Comparison of ENCODE assay signal across 20 cellular contexts in genomic region chr17:50365649-50366393, GRCh38. TPM values are rescaled to one million over a fixed set of nuclear protein-coding genes. Genes with fewer than 3 reads are reported as not detected.
A peak's percentile ranks its signal among the peaks of the same experiment; 100 is the strongest.
DNase-seq lines count a peak whose midpoint lies in the region; ATAC-seq, FAIRE-seq and TF ChIP-seq lines count a peak whose summit lies in the region.
"Had no signal": no experiment of that assay in that cellular context is flagged by ENCODE, and none has a peak within 500 bp of the region (broad histone marks: within the 10 kb centered on the region; RNA-seq: fewer than 3 reads in every experiment).

No MANE protein-coding gene starts in this region.

- H3K4me1 ChIP-seq in HepG2 (ENCODE audit: insufficient read depth, low read length) = peaks cover 37% of the 10 kb centered on the region
- peaks cover 6 to 28% (median 12%) of the 10 kb centered on the region in 6 donors for H3K4me1 ChIP-seq in spleen
- peaks cover 13% of the 10 kb centered on the region for H3K4me1 ChIP-seq in smooth muscle cell (ENCODE audit: low read depth)
- H3K4me1 ChIP-seq: HAP-1, SJCRH30 had no signal

- H3K27ac ChIP-seq in RWPE1 (peak overlapping the region; percentile 35), HepG2 (ENCODE audit: extremely low read length, insufficient read depth, low read length) (no peak overlapping the region), spleen (no peak overlapping the region), smooth muscle cell (ENCODE audit: low read depth) (no peak overlapping the region)
- H3K27ac ChIP-seq: A549, SJCRH30 had no signal

- DNase-seq in activated naive CD4-positive, alpha-beta T cell treated with anti-CD3 and anti-CD28 coated beads, Interleukin-2, amount 50 U/mL, for 72 hours (ENCODE audit: low spot score in 2 of 2) = no peak
- DNase-seq in activated naive CD4-positive, alpha-beta T cell treated with anti-CD3 and anti-CD28 coated beads, Interleukin-2, amount 50 U/mL, for 16 hours = no peak
- DNase-seq in RWPE1 (ENCODE audit: low spot score) = no peak
- DNase-seq in HepG2 (ENCODE audit: low spot score) = no peak
- peak; percentile 66 for DNase-seq in spleen
- no peak for DNase-seq in kidney glomerular epithelial cell (lab: John Stamatoyannopoulos, UW)
- DNase-seq in smooth muscle cell (lab: John Stamatoyannopoulos, UW; ENCODE audit: unreplicated experiment) = no peak
- DNase-seq in NCI-H774 (lab: John Stamatoyannopoulos, UW) = no peak
- DNase-seq: DMS153, EL, Karpas-422, MG63, NCI-H1092 treated with DMSO at 0.1 percent for 48 hours, NCI-H2081 treated with DMSO at 0.1 percent for 48 hours, NCI-H226, NCI-H526, SJCRH30 had no signal

- no peak for FAIRE-seq in HepG2 (lab: Jason Lieb, UNC)
- FAIRE-seq: A549 had no signal

- H3F3A ChIP-seq in smooth muscle cell (ENCODE audit: low read depth) = peaks cover 9% of the 10 kb centered on the region

- H3K27me3 ChIP-seq in HepG2 (ENCODE audit: control insufficient read depth in 1 of 2, insufficient read depth in 2 of 2, low read length in 2 of 2) (no peaks in the 10 kb centered on the region), spleen (replicated peaks in 1 of 7) (no peaks in the 10 kb centered on the region), smooth muscle cell (ENCODE audit: low read depth) (no peaks in the 10 kb centered on the region)
- H3K27me3 ChIP-seq: MG63, SJCRH30 had no signal

- H4K20me1 ChIP-seq in HepG2 (ENCODE audit: insufficient read depth, low read length) (no peaks in the 10 kb centered on the region), smooth muscle cell (ENCODE audit: low read depth) (no peaks in the 10 kb centered on the region)

- TF ChIP-seq POLR2A in HepG2 (IDR thresholded peaks at IDR 0.05; ENCODE audit: insufficient read depth in 1 of 2, low read depth in 2 of 2, low read length in 2 of 2) (no peak), spleen (IDR thresholded peaks at IDR 0.05) (no peak)

- CTCF ChIA-PET in RWPE1 (lab: Yijun Ruan, JAX) = interaction anchor here (1.1 to 2.1 kb wide), 2 partner anchors 31 to 114 kb away, joined by 5 to 10 read pairs; partner anchors contain the start of gene LRRC59
- CTCF ChIA-PET in HepG2 (lab: Yijun Ruan, JAX; ENCODE audit: low intra/inter-chr PET ratio, low total read pairs) = no interaction called here

- ATAC-seq in activated naive CD4-positive, alpha-beta T cell treated with anti-CD3 and anti-CD28 coated beads, Interleukin-2, amount 50 U/mL, for 72 hours = no peak
- no peak for ATAC-seq in HepG2
- ATAC-seq: A549 had no signal

- H3K36me3 ChIP-seq in HepG2 (replicated peaks in 1 of 2; ENCODE audit: control insufficient read depth in 1 of 2, insufficient read depth in 2 of 2, low read length in 2 of 2) (peaks cover 33 to 57% of the 10 kb centered on the region in 2 experiments), spleen (peaks cover 10 to 74% (median 55%) of the 10 kb centered on the region in 6 donors), smooth muscle cell (ENCODE audit: low read depth) (peaks cover 5% of the 10 kb centered on the region)

- H3K4me3 ChIP-seq in HepG2 (replicated peaks in 1 of 3; ENCODE audit: insufficient read depth in 1 of 3, low read depth in 2 of 3, low read length in 3 of 3) (no peak overlapping the region), spleen (no peak overlapping the region), smooth muscle cell (no peak overlapping the region)
- H3K4me3 ChIP-seq: A549, HAP-1, MG63, SJCRH30 had no signal

- H3K4me2 ChIP-seq in HepG2 (ENCODE audit: low read depth, low read length) = no peak overlapping the region
- no peak overlapping the region for H3K4me2 ChIP-seq in smooth muscle cell
- H3K4me2 ChIP-seq: A549 had no signal

- in situ Hi-C loops in HepG2 (cut with HindIII; ENCODE audit: extremely low pct_ligation_motif_present, low pct_unique_long_range_greater_than_20kb) = no loop called here

- H3K9me3 ChIP-seq in HepG2 (ENCODE audit: low read length) (no peaks in the 10 kb centered on the region), spleen (no peaks in the 10 kb centered on the region), smooth muscle cell (replicated peaks; ENCODE audit: low read depth) (no peaks in the 10 kb centered on the region)
- H3K9me3 ChIP-seq: A549, HAP-1, MG63, SJCRH30 had no signal

- peaks cover 13% of the 10 kb centered on the region for H3K79me2 ChIP-seq in HepG2 (ENCODE audit: insufficient read depth, low read length)
- H3K79me2 ChIP-seq in smooth muscle cell (ENCODE audit: low read depth) = peaks cover under 1% of the 10 kb centered on the region

- TF ChIP-seq RAD21 in HepG2 (CRISPR knock-in tag; IDR thresholded peaks at IDR 0.05) = no peak

- BruUV-seq in HepG2 (replicated peaks; lab: Mats Ljungman, UMichigan) = no TSS peak

- TF ChIP-seq CTCF in RWPE1 (conservative IDR thresholded peaks at IDR 0.05; ENCODE audit: low read depth) (no peak), HepG2 (CRISPR knock-in tag; IDR thresholded peaks at IDR 0.05) (no peak), spleen (IDR thresholded peaks at IDR 0.05 in 8 of 11, conservative IDR thresholded peaks at IDR 0.05 in 3 of 11) (no peak), smooth muscle cell (IDR thresholded peaks at IDR 0.05; ENCODE audit: borderline replicate concordance, insufficient read depth, poor library complexity, severe bottlenecking) (no peak)

- POLR2A ChIA-PET in RWPE1 (lab: Yijun Ruan, JAX; ENCODE audit: low non-redundant PET) (interaction anchor here (0.6 kb wide), 1 partner anchor 158 kb away, joined by 5 read pairs; no protein-coding TSS in a partner anchor), HepG2 (lab: Yijun Ruan, JAX) (interaction anchor here (2.0 kb wide), 1 partner anchor 31 kb away, joined by 12 read pairs; the partner anchor contains the start of gene LRRC59)

- intact Hi-C loops in HepG2 (cut with micrococcal nuclease; ENCODE audit: unreplicated experiment) (no loop called here), spleen (cut with DNase I; ENCODE audit: low total_unique reads) (no loop called here)

- WGBS in HepG2 (ENCODE audit: low lambda C conversion rate) = 94% methylated on average over 14 of the region's 14 CpGs
- WGBS in spleen, 5 donors = 90 to 96% (median 94%) methylated on average over 14 of the region's 14 CpGs
- 95% methylated on average over 14 of the region's 14 CpGs for WGBS in smooth muscle cell (ENCODE audit: low lambda C conversion rate)

- H2AFZ ChIP-seq in HepG2 (ENCODE audit: low read length) (no peak overlapping the region), smooth muscle cell (ENCODE audit: low read depth) (no peak overlapping the region)

- H3K36me3 Mint-ChIP-seq in activated naive CD4-positive, alpha-beta T cell treated with anti-CD3 and anti-CD28 coated beads, Interleukin-2, amount 50 U/mL, for 72 hours = peaks cover 0 to 10% of the 10 kb centered on the region in 2 donors

- H3K27ac Mint-ChIP-seq in activated naive CD4-positive, alpha-beta T cell treated with anti-CD3 and anti-CD28 coated beads, Interleukin-2, amount 50 U/mL, for 72 hours = peak overlapping the region; percentile 7 to 91
- H3K27ac Mint-ChIP-seq: CD14-positive monocyte had no signal

- no peak for TF ChIP-seq EP300 in HepG2 (IDR thresholded peaks at IDR 0.05; ENCODE audit: low read depth in 2 of 2, low read length in 2 of 2)
- TF ChIP-seq EP300 in HepG2 (CRISPR knock-in tag; IDR thresholded peaks at IDR 0.05; ENCODE audit: borderline replicate concordance) = no peak

- no peak overlapping the region for H3K9ac ChIP-seq in HepG2 (ENCODE audit: insufficient read depth, low read depth, low read length)
- no peak overlapping the region for H3K9ac ChIP-seq in smooth muscle cell (ENCODE audit: low read depth)

- H3K9me3 Mint-ChIP-seq in activated naive CD4-positive, alpha-beta T cell treated with anti-CD3 and anti-CD28 coated beads, Interleukin-2, amount 50 U/mL, for 72 hours = no peaks in the 10 kb centered on the region

RNA-seq across cellular contexts. Expression of gene MRPL27, which starts 7.2 kb away (rescaled TPM):
- total RNA-seq in activated naive CD4-positive, alpha-beta T cell treated with anti-CD3 and anti-CD28 coated beads, Interleukin-2, amount 50 U/mL, for 72 hours = 10 to 100 TPM; 63.6 to 91.4 TPM
- total RNA-seq in HepG2 (2016; rRNA removed; fragmentation: Illumina TruSeq; extraction: Trizol) (217 and 294 TPM in 2 replicates), spleen (10 to 100 TPM; 26.4 to 40.7 (median 34.0) TPM), smooth muscle cell (62.8 and 69.8 TPM in 2 replicates)
- total RNA-seq in HepG2 (2016; cell fraction: cytosol; rRNA removed; fragmentation: Illumina TruSeq; extraction: Trizol; ENCODE audit: low read depth) = 159 and 163 TPM in 2 replicates
- total RNA-seq in HepG2 (2016; cell fraction: insoluble cytoplasmic fraction; rRNA removed; fragmentation: Illumina TruSeq; extraction: Trizol) = 225 and 322 TPM in 2 replicates
- total RNA-seq in HepG2 (2016; cell fraction: membrane; rRNA removed; fragmentation: Illumina TruSeq; extraction: Trizol) = 113 and 118 TPM in 2 replicates
- total RNA-seq in HepG2 (2016; cell fraction: nucleus; rRNA removed; fragmentation: Illumina TruSeq; extraction: Trizol) = 94.1 and 102 TPM in 2 replicates
- polyA plus RNA-seq in HepG2 (2011; rRNA removed) (131 and 137 TPM in 2 replicates), spleen (100 to 1,000 TPM in 1 of 3 donors, 10 to 100 TPM in 2; 85.3 to 102 (median 92.8) TPM), smooth muscle cell (130 and 138 TPM in 2 replicates)
- 178 and 188 TPM in 2 replicates for polyA plus RNA-seq in HepG2 (2011; cell fraction: cytosol; rRNA removed)
- 65.8 and 77.3 TPM in 2 replicates for polyA plus RNA-seq in HepG2 (2011; cell fraction: nucleus; rRNA removed)
- 92.3 and 97.7 TPM in 2 replicates for polyA plus RNA-seq in HepG2 (2012)
- polyA plus RNA-seq in HepG2 (2016; cell fraction: cytosol; fragmentation: Illumina TruSeq; extraction: Trizol; ENCODE audit: low read depth) = 113 and 115 TPM in 2 replicates
- polyA plus RNA-seq in HepG2 (2016; cell fraction: insoluble cytoplasmic fraction; fragmentation: Illumina TruSeq; extraction: Trizol; ENCODE audit: low read depth) = 260 and 314 TPM in 2 replicates
- 75.9 and 83.5 TPM in 2 replicates for polyA plus RNA-seq in HepG2 (2016; cell fraction: membrane; fragmentation: Illumina TruSeq; extraction: Trizol; ENCODE audit: low read depth)
- 124 and 142 TPM in 2 replicates for polyA plus RNA-seq in HepG2 (2016; cell fraction: nucleus; fragmentation: Illumina TruSeq; extraction: Trizol; ENCODE audit: insufficient read depth, low read depth)
- 68.9 and 78.1 TPM in 2 replicates for polyA minus RNA-seq in HepG2 (2011; rRNA and poly(A)+ RNA removed; ENCODE audit: low replicate concordance)
- 21.0 and 23.5 TPM in 2 replicates for polyA minus RNA-seq in HepG2 (2011; cell fraction: cytosol; rRNA and poly(A)+ RNA removed)
- 83.2 and 89.1 TPM in 2 replicates for polyA minus RNA-seq in HepG2 (2011; cell fraction: nucleus; rRNA and poly(A)+ RNA removed)

RNA-seq across cellular contexts. Expression of gene EME1, which starts 7.2 kb away (rescaled TPM):
- 100 to 1,000 TPM in 1 of 2 donors, 10 to 100 TPM in 1; 45.9 to 101 TPM for total RNA-seq in activated naive CD4-positive, alpha-beta T cell treated with anti-CD3 and anti-CD28 coated beads, Interleukin-2, amount 50 U/mL, for 72 hours
- total RNA-seq in HepG2 (2016; rRNA removed; fragmentation: Illumina TruSeq; extraction: Trizol) (17.3 and 24.6 TPM in 2 replicates), spleen (1 to 10 TPM in 6 of 7 donors, under 1 TPM in 1; 0.66 to 3.6 (median 1.9) TPM), smooth muscle cell (4.6 and 8.2 TPM in 2 replicates)
- 6.4 and 7.4 TPM in 2 replicates for total RNA-seq in HepG2 (2016; cell fraction: cytosol; rRNA removed; fragmentation: Illumina TruSeq; extraction: Trizol; ENCODE audit: low read depth)
- total RNA-seq in HepG2 (2016; cell fraction: insoluble cytoplasmic fraction; rRNA removed; fragmentation: Illumina TruSeq; extraction: Trizol) = 17.1 and 25.6 TPM in 2 replicates
- 7.7 and 8.9 TPM in 2 replicates for total RNA-seq in HepG2 (2016; cell fraction: membrane; rRNA removed; fragmentation: Illumina TruSeq; extraction: Trizol)
- 28.4 and 31.8 TPM in 2 replicates for total RNA-seq in HepG2 (2016; cell fraction: nucleus; rRNA removed; fragmentation: Illumina TruSeq; extraction: Trizol)
- polyA plus RNA-seq in HepG2 (2011; rRNA removed) (13.4 and 20.7 TPM in 2 replicates), spleen (1 to 10 TPM; 1.1 to 3.0 (median 1.9) TPM), smooth muscle cell (9.6 and 12.9 TPM in 2 replicates)
- 4.7 and 7.1 TPM in 2 replicates for polyA plus RNA-seq in HepG2 (2011; cell fraction: cytosol; rRNA removed)
- polyA plus RNA-seq in HepG2 (2011; cell fraction: nucleus; rRNA removed) = 58.4 and 108 TPM in 2 replicates
- polyA plus RNA-seq in HepG2 (2012) = 6.6 and 17.5 TPM in 2 replicates
- 1.3 and 1.6 TPM in 2 replicates for polyA plus RNA-seq in HepG2 (2016; cell fraction: cytosol; fragmentation: Illumina TruSeq; extraction: Trizol; ENCODE audit: low read depth)
- polyA plus RNA-seq in HepG2 (2016; cell fraction: insoluble cytoplasmic fraction; fragmentation: Illumina TruSeq; extraction: Trizol; ENCODE audit: low read depth) = 13.3 and 16.0 TPM in 2 replicates
- 2.3 and 3.2 TPM in 2 replicates for polyA plus RNA-seq in HepG2 (2016; cell fraction: membrane; fragmentation: Illumina TruSeq; extraction: Trizol; ENCODE audit: low read depth)
- 65.8 and 68.9 TPM in 2 replicates for polyA plus RNA-seq in HepG2 (2016; cell fraction: nucleus; fragmentation: Illumina TruSeq; extraction: Trizol; ENCODE audit: insufficient read depth, low read depth)
- polyA minus RNA-seq in HepG2 (2011; rRNA and poly(A)+ RNA removed; ENCODE audit: low replicate concordance) = 6.9 and 17.6 TPM in 2 replicates
- 5.3 and 5.4 TPM in 2 replicates for polyA minus RNA-seq in HepG2 (2011; cell fraction: cytosol; rRNA and poly(A)+ RNA removed)
- polyA minus RNA-seq in HepG2 (2011; cell fraction: nucleus; rRNA and poly(A)+ RNA removed) = 14.9 and 18.7 TPM in 2 replicates

RNA-seq across cellular contexts. Expression of gene XYLT2, which starts 19.9 kb away (rescaled TPM):
- 10 to 100 TPM; 31.5 to 32.7 TPM for total RNA-seq in activated naive CD4-positive, alpha-beta T cell treated with anti-CD3 and anti-CD28 coated beads, Interleukin-2, amount 50 U/mL, for 72 hours
- total RNA-seq in HepG2 (2016; rRNA removed; fragmentation: Illumina TruSeq; extraction: Trizol) = 7.5 and 22.1 TPM in 2 replicates
- total RNA-seq in HepG2 (2016; cell fraction: cytosol; rRNA removed; fragmentation: Illumina TruSeq; extraction: Trizol; ENCODE audit: low read depth) = 10.5 and 11.7 TPM in 2 replicates
- total RNA-seq in HepG2 (2016; cell fraction: insoluble cytoplasmic fraction; rRNA removed; fragmentation: Illumina TruSeq; extraction: Trizol) = 6.2 and 23.3 TPM in 2 replicates
- total RNA-seq in HepG2 (2016; cell fraction: membrane; rRNA removed; fragmentation: Illumina TruSeq; extraction: Trizol) = 9.8 and 10.1 TPM in 2 replicates
- total RNA-seq in HepG2 (2016; cell fraction: nucleus; rRNA removed; fragmentation: Illumina TruSeq; extraction: Trizol) = 20.2 and 23.1 TPM in 2 replicates
- polyA plus RNA-seq in HepG2 (2011; rRNA removed) = 17.0 and 22.7 TPM in 2 replicates
- polyA plus RNA-seq in HepG2 (2011; cell fraction: cytosol; rRNA removed) = 9.6 and 15.4 TPM in 2 replicates
- polyA plus RNA-seq in HepG2 (2011; cell fraction: nucleus; rRNA removed) = 39.0 and 41.1 TPM in 2 replicates
- polyA plus RNA-seq in HepG2 (2012) = 13.3 and 17.4 TPM in 2 replicates
- polyA plus RNA-seq in HepG2 (2016; cell fraction: cytosol; fragmentation: Illumina TruSeq; extraction: Trizol; ENCODE audit: low read depth) = 1.4 and 1.5 TPM in 2 replicates
- 4.9 and 6.1 TPM in 2 replicates for polyA plus RNA-seq in HepG2 (2016; cell fraction: insoluble cytoplasmic fraction; fragmentation: Illumina TruSeq; extraction: Trizol; ENCODE audit: low read depth)
- 2.1 and 2.5 TPM in 2 replicates for polyA plus RNA-seq in HepG2 (2016; cell fraction: membrane; fragmentation: Illumina TruSeq; extraction: Trizol; ENCODE audit: low read depth)
- polyA plus RNA-seq in HepG2 (2016; cell fraction: nucleus; fragmentation: Illumina TruSeq; extraction: Trizol; ENCODE audit: insufficient read depth, low read depth) = 37.4 and 38.2 TPM in 2 replicates
- 34.0 and 72.4 TPM in 2 replicates for polyA minus RNA-seq in HepG2 (2011; rRNA and poly(A)+ RNA removed; ENCODE audit: low replicate concordance)
- 22.9 and 27.6 TPM in 2 replicates for polyA minus RNA-seq in HepG2 (2011; cell fraction: cytosol; rRNA and poly(A)+ RNA removed)
- 14.0 and 16.7 TPM in 2 replicates for polyA minus RNA-seq in HepG2 (2011; cell fraction: nucleus; rRNA and poly(A)+ RNA removed)
- 10 to 100 TPM; 17.9 to 27.3 (median 23.3) TPM for total RNA-seq in spleen
- polyA plus RNA-seq in spleen = 10 to 100 TPM; 10.0 to 19.1 (median 14.2) TPM
- total RNA-seq in smooth muscle cell = 33.2 and 34.3 TPM in 2 replicates
- polyA plus RNA-seq in smooth muscle cell = 32.3 and 41.4 TPM in 2 replicates

RNA-seq across cellular contexts. Expression of gene LRRC59, which starts 31.5 kb away (rescaled TPM):
- total RNA-seq in activated naive CD4-positive, alpha-beta T cell treated with anti-CD3 and anti-CD28 coated beads, Interleukin-2, amount 50 U/mL, for 72 hours = 10 to 100 TPM; 40.3 to 66.7 TPM
- total RNA-seq in HepG2 (2016; rRNA removed; fragmentation: Illumina TruSeq; extraction: Trizol) (222 and 239 TPM in 2 replicates), spleen (10 to 100 TPM; 38.9 to 71.3 (median 47.0) TPM), smooth muscle cell (160 and 164 TPM in 2 replicates)
- 75.0 and 83.4 TPM in 2 replicates for total RNA-seq in HepG2 (2016; cell fraction: cytosol; rRNA removed; fragmentation: Illumina TruSeq; extraction: Trizol; ENCODE audit: low read depth)
- 213 and 234 TPM in 2 replicates for total RNA-seq in HepG2 (2016; cell fraction: insoluble cytoplasmic fraction; rRNA removed; fragmentation: Illumina TruSeq; extraction: Trizol)
- 172 and 182 TPM in 2 replicates for total RNA-seq in HepG2 (2016; cell fraction: membrane; rRNA removed; fragmentation: Illumina TruSeq; extraction: Trizol)
- 115 and 124 TPM in 2 replicates for total RNA-seq in HepG2 (2016; cell fraction: nucleus; rRNA removed; fragmentation: Illumina TruSeq; extraction: Trizol)
- polyA plus RNA-seq in HepG2 (2011; rRNA removed) (87.3 and 93.2 TPM in 2 replicates), spleen (10 to 100 TPM; 12.5 to 23.6 (median 18.8) TPM), smooth muscle cell (139 and 161 TPM in 2 replicates)
- 57.2 and 66.4 TPM in 2 replicates for polyA plus RNA-seq in HepG2 (2011; cell fraction: cytosol; rRNA removed)
- 50.6 and 58.7 TPM in 2 replicates for polyA plus RNA-seq in HepG2 (2011; cell fraction: nucleus; rRNA removed)
- polyA plus RNA-seq in HepG2 (2012) = 90.0 and 114 TPM in 2 replicates
- polyA plus RNA-seq in HepG2 (2016; cell fraction: cytosol; fragmentation: Illumina TruSeq; extraction: Trizol; ENCODE audit: low read depth) = 59.8 and 73.7 TPM in 2 replicates
- 202 and 242 TPM in 2 replicates for polyA plus RNA-seq in HepG2 (2016; cell fraction: insoluble cytoplasmic fraction; fragmentation: Illumina TruSeq; extraction: Trizol; ENCODE audit: low read depth)
- 104 and 113 TPM in 2 replicates for polyA plus RNA-seq in HepG2 (2016; cell fraction: membrane; fragmentation: Illumina TruSeq; extraction: Trizol; ENCODE audit: low read depth)
- 152 and 155 TPM in 2 replicates for polyA plus RNA-seq in HepG2 (2016; cell fraction: nucleus; fragmentation: Illumina TruSeq; extraction: Trizol; ENCODE audit: insufficient read depth, low read depth)
- 159 and 165 TPM in 2 replicates for polyA minus RNA-seq in HepG2 (2011; rRNA and poly(A)+ RNA removed; ENCODE audit: low replicate concordance)
- polyA minus RNA-seq in HepG2 (2011; cell fraction: cytosol; rRNA and poly(A)+ RNA removed) = 74.4 and 77.8 TPM in 2 replicates
- polyA minus RNA-seq in HepG2 (2011; cell fraction: nucleus; rRNA and poly(A)+ RNA removed) = 73.0 and 88.5 TPM in 2 replicates
